8 cellular contexts compared by ENCODE assay signal in genomic region chr18:13481820-13482640, GRCh38.
DNase-seq lines count a peak whose midpoint lies in the region; ATAC-seq and TF ChIP-seq lines count a peak whose summit lies in the region.
"Had no signal": no experiment of that assay in that cellular context is flagged by ENCODE, and none has a peak within 500 bp of the region (broad histone marks: within the 10 kb centered on the region; RNA-seq: fewer than 3 reads in every experiment).

No MANE protein-coding gene starts in this region.

- no peak overlapping the region for H3K4me2 ChIP-seq in neural progenitor cell

- H3K36me3 ChIP-seq in neural progenitor cell: no peaks in the 10 kb centered on the region

- H3K27ac ChIP-seq in neural progenitor cell (no peak overlapping the region), caudate nucleus (ENCODE audit: low read depth, low read length) (no peak overlapping the region)

- no peaks in the 10 kb centered on the region for H3K9me3 ChIP-seq in neural progenitor cell (ENCODE audit: low read depth)

- no peak for TF ChIP-seq CTCF in neural progenitor cell (IDR thresholded peaks at IDR 0.05)

- peak overlapping the region; percentile 17 for H3K27ac Mint-ChIP-seq in neural progenitor cell

- DNase-seq in neural progenitor cell (ENCODE audit: low spot score) (no peak), NCI-H2081 (lab: John Stamatoyannopoulos, UW) (no peak), HUDEP-2 (lab: John Stamatoyannopoulos, UW; ENCODE audit: unreplicated experiment in 76 of 76) (no peak), caudate nucleus (lab: John Stamatoyannopoulos, UW) (no peak)
- DNase-seq: NCI-H2029 treated with DMSO at 0.1 percent for 48 hours had no signal

- H3K4me3 ChIP-seq in neural progenitor cell: no peak overlapping the region

- no peak overlapping the region for H3K4me3 Mint-ChIP-seq in neural progenitor cell

- no peak overlapping the region for H2AFZ ChIP-seq in neural progenitor cell (replicated peaks)

- H3K4me1 ChIP-seq in neural progenitor cell: peaks cover 6% of the 10 kb centered on the region

- H3F3A ChIP-seq in neural progenitor cell (ENCODE audit: low read depth): no peaks in the 10 kb centered on the region

- peaks cover 13% of the 10 kb centered on the region for H3K4me1 Mint-ChIP-seq in neural progenitor cell

- H3K27me3 Mint-ChIP-seq in neural progenitor cell (ENCODE audit: insufficient read depth, low read depth): no peaks in the 10 kb centered on the region

- ATAC-seq in GM18858 (IDR thresholded peaks at IDR 0.05; ENCODE audit: unreplicated experiment) (peak; percentile 91), GM21447 (IDR thresholded peaks at IDR 0.05; ENCODE audit: unreplicated experiment) (peak; percentile 95), HG03280 (IDR thresholded peaks at IDR 0.05; ENCODE audit: unreplicated experiment) (peak; percentile 70)

- peaks cover 2% of the 10 kb centered on the region for H3K36me3 Mint-ChIP-seq in neural progenitor cell

- H3K27me3 ChIP-seq in neural progenitor cell: no peaks in the 10 kb centered on the region

- H3K9me3 Mint-ChIP-seq in neural progenitor cell: peaks cover 10% of the 10 kb centered on the region

- H4K20me1 ChIP-seq in neural progenitor cell (ENCODE audit: low read depth): no peaks in the 10 kb centered on the region

- no peak overlapping the region for H3K9ac ChIP-seq in neural progenitor cell

- H3K79me2 ChIP-seq in neural progenitor cell (ENCODE audit: low read depth): no peaks in the 10 kb centered on the region
